1 cellular context compared by ENCODE assay signal in genomic region chr15:91318976-91319714, GRCh38.
TF ChIP-seq lines count a peak whose summit lies in the region.

No MANE protein-coding gene starts in this region.

TF ChIP-seq in K562, 482 proteins besides CTCF, POLR2A, EP300 and RAD21 (continued from another document):
- no peak for TF ChIP-seq PBX2 (CRISPR knock-in tag; IDR thresholded peaks at IDR 0.05; ENCODE audit: low read depth)
- TF ChIP-seq PBX2 (tag; conservative IDR thresholded peaks at IDR 0.05; ENCODE audit: low read depth), result 0 out of 2 replicates have a peak, but pooled peaks have one; percentile 22
- TF ChIP-seq ZFP91 (CRISPR knock-in tag; IDR thresholded peaks at IDR 0.05), result no peak
TF ChIP-seq in K562: peak in this region for 1.
